In the genomic region with DNA sequence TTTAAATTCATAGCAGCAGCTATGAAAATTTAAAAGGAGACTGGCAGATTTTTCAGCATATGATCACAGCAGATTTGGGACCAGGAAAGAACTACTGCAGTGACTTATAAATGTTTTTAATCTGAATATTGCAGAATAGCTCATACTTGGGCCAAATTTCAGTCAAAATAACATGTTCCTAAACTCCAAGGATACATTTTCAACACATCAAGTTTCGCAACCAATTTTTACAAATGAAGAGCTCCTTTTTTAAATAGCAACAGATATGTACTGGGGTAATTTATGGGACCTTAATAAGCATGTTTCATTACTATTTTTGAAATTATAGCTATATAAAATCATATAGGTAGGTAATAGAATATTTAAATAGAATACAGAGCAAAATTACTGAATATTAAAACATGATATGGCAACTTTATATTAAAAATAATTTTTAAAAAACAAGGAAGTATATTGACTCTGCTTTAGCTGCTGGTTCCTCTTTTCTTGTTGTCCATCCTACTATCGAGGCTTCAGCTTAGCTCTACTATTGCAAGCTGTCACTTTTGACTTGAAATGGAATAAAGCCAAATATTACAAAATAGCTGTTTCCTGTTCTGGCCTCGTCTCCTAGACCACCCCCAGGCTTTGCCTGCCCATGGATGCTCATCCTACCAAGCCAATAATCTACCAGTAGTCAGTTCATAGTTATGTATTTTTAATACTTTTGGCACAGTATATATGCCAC, we compare ENCODE assay signal across 9 cellular contexts.
DNase-seq lines count a peak whose midpoint lies in the region; ATAC-seq, FAIRE-seq and TF ChIP-seq lines count a peak whose summit lies in the region.
"Had no signal": no experiment of that assay in that cellular context is flagged by ENCODE, and none has a peak within 500 bp of the region (broad histone marks: within the 10 kb centered on the region; RNA-seq: fewer than 3 reads in every experiment).

No MANE protein-coding gene starts in this region.

- H3K23ac ChIP-seq in IMR-90 (ENCODE audit: low read depth, low read length) = no peak overlapping the region

- H3K27ac ChIP-seq in IMR-90 (ENCODE audit: insufficient read depth, low read length) (no peak overlapping the region), ascending aorta (peak overlapping the region; percentile 12 to 42), right lobe of liver (no peak overlapping the region)

- dilution Hi-C loops in IMR-90 (cut with HindIII; ENCODE audit: low sequenced_read_pairs, unreplicated experiment) = no loop called here

- no peak overlapping the region for H3K9ac ChIP-seq in IMR-90 (ENCODE audit: low read depth, low read length)

- no peaks in the 10 kb centered on the region for H3K27me3 ChIP-seq in IMR-90 (ENCODE audit: control insufficient read depth, insufficient read depth, low read length)
- no peaks in the 10 kb centered on the region for H3K27me3 ChIP-seq in ascending aorta
- H3K27me3 ChIP-seq in right lobe of liver = no peaks in the 10 kb centered on the region

- no peak for TF ChIP-seq RAD21 in IMR-90 (IDR thresholded peaks at IDR 0.05; ENCODE audit: low read length)

- no peak overlapping the region for H4K91ac ChIP-seq in IMR-90 (ENCODE audit: insufficient read depth, low read depth, low read length)

- H3K36me3 ChIP-seq in IMR-90 (ENCODE audit: control insufficient read depth, insufficient read depth, low read length) (peaks cover 2% of the 10 kb centered on the region; the same call in 1 of the 2 replicates), ascending aorta (no peaks in the 10 kb centered on the region), right lobe of liver (no peaks in the 10 kb centered on the region)

- CTCF ChIA-PET in IMR-90 (lab: Yijun Ruan, JAX) = interaction anchor here (1.1 kb wide), 1 partner anchor 89 kb away, joined by 3 read pairs; no protein-coding TSS in a partner anchor

- H3K4ac ChIP-seq in IMR-90 (ENCODE audit: low read depth, low read length) = no peak overlapping the region

- H2BK15ac ChIP-seq in IMR-90 (ENCODE audit: low read depth, low read length) = no peak overlapping the region

- no peak overlapping the region; a peak in 1 of 4 replicates for H4K8ac ChIP-seq in IMR-90 (ENCODE audit: low read depth in 2 of 2, low read length in 2 of 2)

- H2AFZ ChIP-seq in IMR-90 (replicated peaks; ENCODE audit: low read length, poor library complexity) = no peak overlapping the region

- peak; percentile 8 for DNase-seq in AG20443 (ENCODE audit: low spot score)
- no peak for DNase-seq in IMR-90
- DNase-seq in ascending aorta (ENCODE audit: low spot score in 2 of 2) = no peak
- DNase-seq in right lobe of liver = no peak
- DNase-seq in RCC 7860 (ENCODE audit: low spot score) = no peak
- DNase-seq in NCI-H510A (lab: John Stamatoyannopoulos, UW) = no peak
- DNase-seq in NCI-H1436 treated with DMSO at 0.1 percent for 48 hours (lab: John Stamatoyannopoulos, UW) = no peak
- DNase-seq: Caco-2 had no signal

- H3K4me2 ChIP-seq in IMR-90 (ENCODE audit: low read depth, low read length) = no peak overlapping the region

- in situ Hi-C loops in IMR-90 (cut with MboI; ENCODE audit: low sequenced_read_pairs) = no loop called here

- H4K20me1 ChIP-seq in IMR-90 (ENCODE audit: insufficient read depth, low read length) = peaks cover 37% of the 10 kb centered on the region; the same call in 1 of the 2 replicates

- TF ChIP-seq POLR2A in IMR-90 (IDR thresholded peaks at IDR 0.05; ENCODE audit: low read depth, low read length) = no peak
- no peak for TF ChIP-seq POLR2A in right lobe of liver (IDR thresholded peaks at IDR 0.05)

- H3K9me1 ChIP-seq in IMR-90 (ENCODE audit: insufficient read depth, low read length) = peaks cover 11% of the 10 kb centered on the region

- no TSS peak for BruUV-seq in IMR-90 (replicated peaks; lab: Mats Ljungman, UMichigan)

- WGBS in IMR-90 (ENCODE audit: extremely low coverage in 2 of 2, insufficient read length in 1 of 2), 2 experiments = no CpG with 5 or more reads among the region's 3 CpGs
- WGBS in right lobe of liver (ENCODE audit: insufficient coverage, low coverage, low lambda C conversion rate, missing lambda C conversion rate) = 5% methylated on average over 3 of the region's 3 CpGs

- FAIRE-seq in RCC 7860 (lab: Jason Lieb, UNC) = no peak

- no peak overlapping the region for H3K14ac ChIP-seq in IMR-90 (replicated peaks; ENCODE audit: low read depth, low read length)

- ATAC-seq in IMR-90 (ENCODE audit: low read depth) (no peak), right lobe of liver (peak; percentile 72 to 79 (median 77)), HG02642 (IDR thresholded peaks at IDR 0.05; ENCODE audit: poor library complexity, unreplicated experiment) (no peak)

- H3K4me3 ChIP-seq in IMR-90 (ENCODE audit: insufficient read depth, low read depth, low read length) (no peak overlapping the region), ascending aorta (peak overlapping the region in 1 of 2 donors; percentile 2), right lobe of liver (no peak overlapping the region)

- no peak for TF ChIP-seq CTCF in IMR-90 (conservative IDR thresholded peaks at IDR 0.05; ENCODE audit: low read depth, low read length)
- TF ChIP-seq CTCF in ascending aorta (IDR thresholded peaks at IDR 0.05) = no peak
- no peak for TF ChIP-seq CTCF in right lobe of liver (IDR thresholded peaks at IDR 0.05)

- no peak overlapping the region for H2BK5ac ChIP-seq in IMR-90 (ENCODE audit: low read depth, low read length, poor library complexity, severe bottlenecking)

- H2AK9ac ChIP-seq in IMR-90 (replicated peaks; ENCODE audit: low read depth, low read length, poor library complexity) = no peak overlapping the region

- H3K4me1 ChIP-seq in IMR-90 (ENCODE audit: control insufficient read depth, insufficient read depth, low read length) (peaks cover 8% of the 10 kb centered on the region; the same call in 1 of the 2 replicates), ascending aorta (peaks cover 15 to 42% of the 10 kb centered on the region in 2 donors), right lobe of liver (peaks cover 0 to 59% (median 30%) of the 10 kb centered on the region in 4 donors)

- no peak overlapping the region for H3K56ac ChIP-seq in IMR-90 (ENCODE audit: extremely low read depth, insufficient read depth, low read length)

- no peak overlapping the region for H3K18ac ChIP-seq in IMR-90 (ENCODE audit: low read depth, low read length)

- POLR2A ChIA-PET in IMR-90 (lab: Charles Lee; ENCODE audit: unreplicated experiment) = no interaction called here

- peaks cover 25 to 75% of the 10 kb centered on the region in 2 experiments for H3K79me1 ChIP-seq in IMR-90 (ENCODE audit: low read depth in 1 of 2, low read length in 2 of 2)

- H3K9me3 ChIP-seq in IMR-90 (ENCODE audit: control insufficient read depth, insufficient read depth, low read length) (no peaks in the 10 kb centered on the region), ascending aorta (no peaks in the 10 kb centered on the region), right lobe of liver (no peaks in the 10 kb centered on the region)
- H3K9me3 ChIP-seq: Caco-2 had no signal

- no peak overlapping the region for H2AK5ac ChIP-seq in IMR-90 (ENCODE audit: low read depth, low read length)

- no peak overlapping the region for H4K5ac ChIP-seq in IMR-90 (ENCODE audit: low read depth, low read length)

- no peak overlapping the region for H2BK20ac ChIP-seq in IMR-90 (ENCODE audit: low read depth, low read length)

- intact Hi-C loops in IMR-90 (cut with micrococcal nuclease) = no loop called here
- intact Hi-C loops in ascending aorta (cut with DNase I) = no loop called here
- intact Hi-C loops in right lobe of liver (cut with DNase I) = no loop called here

- H2BK120ac ChIP-seq in IMR-90 (ENCODE audit: low read depth, low read length) = no peak overlapping the region

TF ChIP-seq in IMR-90, 13 proteins besides CTCF, POLR2A, EP300 and RAD21:
- TF ChIP-seq MAZ (IDR thresholded peaks at IDR 0.05; ENCODE audit: borderline replicate concordance, low read depth, low read length) = no peak
- TF ChIP-seq CEBPB (IDR thresholded peaks at IDR 0.05; ENCODE audit: low read depth, low read length) = peak; percentile 70

Comparison
In these comparisons a context has a peak if more than half of its experiments do, and no peak if none do; other contexts are left out.
1. ATAC-seq: peak in right lobe of liver (4 of 4); none in IMR-90 (single experiment) and HG02642 (single experiment).
2. H3K27ac ChIP-seq: peak in ascending aorta (2 of 2); none in IMR-90 (single experiment) and right lobe of liver (0 of 3).